In the genomic region with DNA sequence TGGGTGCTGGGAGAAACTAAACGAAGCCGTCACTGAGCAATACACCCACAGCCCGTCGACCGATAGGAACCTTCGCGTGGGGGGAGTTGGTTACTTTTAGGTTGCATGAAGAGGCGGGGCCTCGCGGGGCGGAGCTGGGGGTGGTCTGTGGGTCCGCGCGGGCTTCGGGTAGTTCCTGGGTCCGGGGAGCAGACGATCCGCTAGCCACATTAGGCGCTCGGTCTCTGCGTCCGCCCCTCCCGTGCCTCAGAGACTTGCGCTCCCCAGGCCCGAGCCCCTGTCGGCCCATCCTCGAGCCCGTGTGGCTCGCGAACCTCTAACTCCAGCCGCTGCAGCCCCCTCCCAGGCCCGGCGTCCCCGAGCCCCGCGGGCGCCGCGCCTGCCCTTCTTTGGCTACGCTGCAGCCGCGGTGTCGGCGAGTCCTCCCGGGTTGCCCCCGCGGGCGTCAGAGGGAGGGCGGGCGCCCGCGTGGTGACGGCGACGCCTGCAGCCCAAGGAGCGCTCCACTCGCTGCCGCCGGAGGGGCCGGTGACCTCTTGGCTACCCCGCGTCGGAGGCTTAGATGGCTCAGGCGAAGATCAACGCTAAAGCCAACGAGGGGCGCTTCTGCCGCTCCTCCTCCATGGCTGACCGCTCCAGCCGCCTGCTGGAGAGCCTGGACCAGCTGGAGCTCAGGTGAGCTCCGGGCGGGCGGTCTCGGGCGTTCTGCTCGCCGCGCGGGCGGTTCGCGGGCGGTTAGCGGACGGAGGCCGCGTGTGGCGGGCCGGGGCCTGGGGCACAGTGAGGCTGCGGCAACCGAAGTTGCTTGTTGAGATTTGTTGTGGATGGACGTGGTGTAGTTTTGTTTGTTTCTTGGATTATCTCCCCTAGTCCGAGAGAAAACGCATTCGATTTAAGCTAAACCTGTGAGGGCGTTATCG, we compare ENCODE assay signal across 1 cellular context.
TF ChIP-seq lines count a peak whose summit lies in the region.

BAG2 (plus strand) TSS at position 191 of the 920 bp plus-strand sequence; CDS start at position 563, 372 bp downstream.

TF ChIP-seq in HepG2, 621 proteins besides CTCF, POLR2A, EP300 and RAD21 (continued from another document and continues in another):
- TF ChIP-seq SAP130 (CRISPR knock-in tag; IDR thresholded peaks at IDR 0.05; ENCODE audit: low read depth) (peak; percentile 89), ZNF10 (CRISPR knock-in tag; IDR thresholded peaks at IDR 0.05; ENCODE audit: borderline replicate concordance, low read depth) (no peak), HOXD1 (CRISPR knock-in tag; IDR thresholded peaks at IDR 0.05) (peak; percentile 66), ZMAT3 (CRISPR knock-in tag; conservative IDR thresholded peaks at IDR 0.05) (peak; percentile 91; the same call in 1 of the 2 replicates), SOX13 (IDR thresholded peaks at IDR 0.05) (peak; percentile 10; the same call in 1 of the 2 replicates), SOX13 (CRISPR knock-in tag; conservative IDR thresholded peaks at IDR 0.05 in 1 of 2, IDR thresholded peaks at IDR 0.05 in 1 of 2) (peak in 1 of 2 experiments; percentile 46; a peak in 2 of 4 replicates), ETS1 (CRISPR knock-in tag; IDR thresholded peaks at IDR 0.05) (no peak), SRY (CRISPR knock-in tag; IDR thresholded peaks at IDR 0.05) (peak; percentile 89), TRIM24 (CRISPR knock-in tag; IDR thresholded peaks at IDR 0.05) (no peak), ZNF782 (CRISPR knock-in tag; IDR thresholded peaks at IDR 0.05; ENCODE audit: borderline replicate concordance) (no peak; the same call in 1 of the 2 replicates), MIER3 (CRISPR knock-in tag; IDR thresholded peaks at IDR 0.05; ENCODE audit: borderline replicate concordance) (peak; percentile 36; the same call in 1 of the 2 replicates), ZSCAN20 (CRISPR knock-in tag; IDR thresholded peaks at IDR 0.05; ENCODE audit: borderline replicate concordance) (peak; percentile 96; the same call in 1 of the 2 replicates), ZNF260 (CRISPR knock-in tag; IDR thresholded peaks at IDR 0.05; ENCODE audit: borderline replicate concordance, low read depth) (no peak), RXRA (CRISPR knock-in tag; IDR thresholded peaks at IDR 0.05) (peak; percentile 94), ZSCAN29 (CRISPR knock-in tag; conservative IDR thresholded peaks at IDR 0.05) (peak; percentile 57; the same call in 1 of the 2 replicates), ZNF407 (CRISPR knock-in tag; IDR thresholded peaks at IDR 0.05; ENCODE audit: not compliant biosample characterization) (peak; percentile 97), POLR2AphosphoS2 (IDR thresholded peaks at IDR 0.05; ENCODE audit: low read depth, low read length) (no peak), ZNF563 (CRISPR knock-in tag; IDR thresholded peaks at IDR 0.05) (peak; percentile 95), RFXANK (CRISPR knock-in tag; IDR thresholded peaks at IDR 0.05) (no peak; the same call in 1 of the 2 replicates), ESRRA (CRISPR knock-in tag; IDR thresholded peaks at IDR 0.05; ENCODE audit: low read depth) (peak; percentile 73; the same call in 1 of the 2 replicates), PREB (CRISPR knock-in tag; IDR thresholded peaks at IDR 0.05) (peak; percentile 91; the same call in 1 of the 2 replicates), ZNF674 (CRISPR knock-in tag; IDR thresholded peaks at IDR 0.05; ENCODE audit: low read depth) (no peak; the same call in 1 of the 2 replicates), REXO4 (CRISPR knock-in tag; IDR thresholded peaks at IDR 0.05; ENCODE audit: borderline replicate concordance) (no peak; the same call in 1 of the 2 replicates), PATZ1 (CRISPR knock-in tag; IDR thresholded peaks at IDR 0.05) (peak; percentile 80), ZFP41 (CRISPR knock-in tag; IDR thresholded peaks at IDR 0.05; ENCODE audit: borderline replicate concordance) (no peak; the same call in 1 of the 2 replicates), ZSCAN31 (CRISPR knock-in tag; IDR thresholded peaks at IDR 0.05; ENCODE audit: low read depth) (peak; percentile 96), TAF15 (IDR thresholded peaks at IDR 0.05; ENCODE audit: low read depth, low read length, poor library complexity, severe bottlenecking) (peak; percentile 85), ZNF431 (CRISPR knock-in tag; IDR thresholded peaks at IDR 0.05; ENCODE audit: borderline replicate concordance, low read depth) (no peak), SNAI1 (CRISPR knock-in tag; IDR thresholded peaks at IDR 0.05; ENCODE audit: borderline replicate concordance) (peak; percentile 96)
- TF ChIP-seq, protein P1, sequence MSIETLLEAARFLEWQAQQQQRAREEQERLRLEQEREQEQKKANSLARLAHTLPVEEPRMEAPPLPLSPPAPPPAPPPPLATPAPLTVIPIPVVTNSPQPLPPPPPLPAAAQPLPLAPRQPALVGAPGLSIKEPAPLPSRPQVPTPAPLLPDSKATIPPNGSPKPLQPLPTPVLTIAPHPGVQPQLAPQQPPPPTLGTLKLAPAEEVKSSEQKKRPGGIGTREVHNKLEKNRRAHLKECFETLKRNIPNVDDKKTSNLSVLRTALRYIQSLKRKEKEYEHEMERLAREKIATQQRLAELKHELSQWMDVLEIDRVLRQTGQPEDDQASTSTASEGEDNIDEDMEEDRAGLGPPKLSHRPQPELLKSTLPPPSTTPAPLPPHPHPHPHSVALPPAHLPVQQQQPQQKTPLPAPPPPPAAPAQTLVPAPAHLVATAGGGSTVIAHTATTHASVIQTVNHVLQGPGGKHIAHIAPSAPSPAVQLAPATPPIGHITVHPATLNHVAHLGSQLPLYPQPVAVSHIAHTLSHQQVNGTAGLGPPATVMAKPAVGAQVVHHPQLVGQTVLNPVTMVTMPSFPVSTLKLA (IDR thresholded peaks at IDR 0.05), result no peak
- TF ChIP-seq, protein P2, sequence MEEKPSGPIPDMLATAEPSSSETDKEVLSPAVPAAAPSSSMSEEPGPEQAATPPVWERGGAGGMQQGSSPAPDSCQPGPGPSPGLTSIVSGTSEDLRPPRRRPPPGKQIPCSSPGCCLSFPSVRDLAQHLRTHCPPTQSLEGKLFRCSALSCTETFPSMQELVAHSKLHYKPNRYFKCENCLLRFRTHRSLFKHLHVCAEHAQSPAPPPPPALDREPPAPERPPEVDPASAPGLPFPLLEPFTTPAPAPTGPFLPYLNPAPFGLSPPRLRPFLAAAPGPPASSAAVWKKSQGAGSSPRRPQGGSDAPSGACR (CRISPR knock-in tag; IDR thresholded peaks at IDR 0.05), result no peak; the same call in 1 of the 2 replicates
- TF ChIP-seq, protein P3, sequence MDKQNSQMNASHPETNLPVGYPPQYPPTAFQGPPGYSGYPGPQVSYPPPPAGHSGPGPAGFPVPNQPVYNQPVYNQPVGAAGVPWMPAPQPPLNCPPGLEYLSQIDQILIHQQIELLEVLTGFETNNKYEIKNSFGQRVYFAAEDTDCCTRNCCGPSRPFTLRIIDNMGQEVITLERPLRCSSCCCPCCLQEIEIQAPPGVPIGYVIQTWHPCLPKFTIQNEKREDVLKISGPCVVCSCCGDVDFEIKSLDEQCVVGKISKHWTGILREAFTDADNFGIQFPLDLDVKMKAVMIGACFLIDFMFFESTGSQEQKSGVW (CRISPR knock-in tag; IDR thresholded peaks at IDR 0.05; ENCODE audit: borderline replicate concordance), result peak; percentile 29; the same call in 1 of the 2 replicates
- TF ChIP-seq, protein P4, sequence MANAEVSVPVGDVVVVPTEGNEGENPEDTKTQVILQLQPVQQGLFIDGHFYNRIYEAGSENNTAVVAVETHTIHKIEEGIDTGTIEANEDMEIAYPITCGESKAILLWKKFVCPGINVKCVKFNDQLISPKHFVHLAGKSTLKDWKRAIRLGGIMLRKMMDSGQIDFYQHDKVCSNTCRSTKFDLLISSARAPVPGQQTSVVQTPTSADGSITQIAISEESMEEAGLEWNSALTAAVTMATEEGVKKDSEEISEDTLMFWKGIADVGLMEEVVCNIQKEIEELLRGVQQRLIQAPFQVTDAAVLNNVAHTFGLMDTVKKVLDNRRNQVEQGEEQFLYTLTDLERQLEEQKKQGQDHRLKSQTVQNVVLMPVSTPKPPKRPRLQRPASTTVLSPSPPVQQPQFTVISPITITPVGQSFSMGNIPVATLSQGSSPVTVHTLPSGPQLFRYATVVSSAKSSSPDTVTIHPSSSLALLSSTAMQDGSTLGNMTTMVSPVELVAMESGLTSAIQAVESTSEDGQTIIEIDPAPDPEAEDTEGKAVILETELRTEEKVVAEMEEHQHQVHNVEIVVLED (CRISPR knock-in tag; IDR thresholded peaks at IDR 0.05; ENCODE audit: borderline replicate concordance), result peak; percentile 92
